In the genomic region with DNA sequence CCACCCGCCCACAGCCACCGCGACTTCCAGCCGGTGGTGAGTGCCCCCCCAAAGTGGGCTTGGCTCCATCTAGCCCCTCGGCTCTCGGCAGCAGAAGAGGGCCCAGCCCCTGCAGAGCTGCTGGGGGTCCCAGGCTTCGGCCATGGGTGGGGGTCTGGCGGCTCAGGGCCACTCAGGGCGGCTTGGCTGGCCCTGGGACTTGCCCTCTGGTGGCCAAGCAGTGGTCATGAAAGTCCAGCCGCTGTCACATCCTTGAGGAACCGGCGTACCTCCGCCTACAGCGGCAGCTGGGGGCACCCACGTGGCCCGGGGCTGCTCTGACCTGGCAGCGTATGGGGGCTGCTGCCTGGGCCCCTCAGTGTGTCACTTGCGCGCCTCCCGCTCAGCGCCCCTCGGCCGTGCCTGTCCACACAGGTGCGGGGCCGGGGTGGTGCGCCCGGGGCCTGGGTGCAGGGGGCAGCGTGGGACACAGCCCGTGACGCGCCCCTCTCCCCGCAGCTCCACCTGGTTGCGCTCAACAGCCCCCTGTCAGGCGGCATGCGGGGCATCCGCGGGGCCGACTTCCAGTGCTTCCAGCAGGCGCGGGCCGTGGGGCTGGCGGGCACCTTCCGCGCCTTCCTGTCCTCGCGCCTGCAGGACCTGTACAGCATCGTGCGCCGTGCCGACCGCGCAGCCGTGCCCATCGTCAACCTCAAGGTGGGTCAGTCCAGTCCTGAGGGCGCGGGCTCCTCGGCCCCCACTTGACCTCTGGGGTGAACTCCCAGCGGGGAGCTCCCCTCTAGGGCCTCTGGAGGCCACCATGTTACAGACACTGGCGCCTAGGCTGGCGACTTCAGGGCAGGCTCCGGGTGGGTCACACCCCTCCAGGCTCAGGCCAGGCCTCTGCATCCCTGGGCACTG, we compare ENCODE assay signal across 14 cellular contexts. TPM values are rescaled to one million over a fixed set of nuclear protein-coding genes. Genes with fewer than 3 reads are reported as not detected.
DNase-seq lines count a peak whose midpoint lies in the region; ATAC-seq and TF ChIP-seq lines count a peak whose summit lies in the region.
"Had no signal": no experiment of that assay in that cellular context is flagged by ENCODE, and none has a peak within 500 bp of the region (broad histone marks: within the 10 kb centered on the region; RNA-seq: fewer than 3 reads in every experiment).

No MANE protein-coding gene starts in this region.

- peaks cover 0 to 30% of the 10 kb centered on the region in 2 experiments; a peak in 2 of 3 replicates for H3K36me3 ChIP-seq in HEK293 (ENCODE audit: control insufficient read depth in 2 of 2, insufficient read depth in 1 of 2, low read length in 2 of 2)
- peaks cover 0 to 79% (median 35%) of the 10 kb centered on the region in 6 donors for H3K36me3 ChIP-seq in spleen
- no peaks in the 10 kb centered on the region for H3K36me3 ChIP-seq in mammary epithelial cell (ENCODE audit: insufficient read depth, low read length)

- POLR2A ChIA-PET in HEK293 (lab: Yijun Ruan, JAX), result no interaction called here
- POLR2A ChIA-PET in WTC11 (lab: Charles Lee), result no interaction called here

- no peaks in the 10 kb centered on the region for H3K79me2 ChIP-seq in mammary epithelial cell (ENCODE audit: insufficient read depth, low read length)

- H3K9me3 ChIP-seq in HEK293 (ENCODE audit: control insufficient read depth, insufficient read depth, low read depth, low read length), result no peaks in the 10 kb centered on the region
- H3K9me3 ChIP-seq in spleen, result no peaks in the 10 kb centered on the region
- no peaks in the 10 kb centered on the region for H3K9me3 ChIP-seq in mammary epithelial cell (replicated peaks; ENCODE audit: insufficient read depth, low read length)
- H3K9me3 ChIP-seq: esophagus squamous epithelium, heart right ventricle had no signal

- H3K4me3 Mint-ChIP-seq in WTC11, result no peak overlapping the region
- H3K4me3 Mint-ChIP-seq: activated B cell treated with CpG ODN at 0.5 μM for 24 hours had no signal

- BruUV-seq in mammary epithelial cell (replicated peaks; lab: Mats Ljungman, UMichigan), result no TSS peak

- intact Hi-C loops in spleen (cut with DNase I; ENCODE audit: low total_unique reads) (no loop called here), mammary epithelial cell (cut with micrococcal nuclease) (no loop called here)

- ATAC-seq in WTC11, result peak; percentile 7; the same call in 1 of the 2 replicates
- ATAC-seq: heart right ventricle had no signal

- dilution Hi-C loops in mammary epithelial cell (cut with HindIII; ENCODE audit: low sequenced_read_pairs), result no loop called here

- no peak overlapping the region for H2AFZ ChIP-seq in mammary epithelial cell (ENCODE audit: low read depth, low read length)

- H3K27me3 Mint-ChIP-seq in WTC11 (ENCODE audit: low read depth), result no peaks in the 10 kb centered on the region; the same call in 1 of the 2 replicates
- H3K27me3 Mint-ChIP-seq: activated B cell treated with CpG ODN at 0.5 μM for 24 hours had no signal

- TF ChIP-seq POLR2A in spleen (IDR thresholded peaks at IDR 0.05), result no peak

- no peaks in the 10 kb centered on the region for H3K4me1 Mint-ChIP-seq in WTC11
- H3K4me1 Mint-ChIP-seq: activated B cell treated with CpG ODN at 0.5 μM for 24 hours had no signal

- H3K9ac ChIP-seq in mammary epithelial cell (ENCODE audit: insufficient read depth, low read length), result no peak overlapping the region

- no peak for TF ChIP-seq CTCF in HEK293 (tag by site-specific recombination; IDR thresholded peaks at IDR 0.05)
- no peak; the same call in 1 of the 2 replicates for TF ChIP-seq CTCF in WTC11 (IDR thresholded peaks at IDR 0.05)
- TF ChIP-seq CTCF in spleen (IDR thresholded peaks at IDR 0.05 in 8 of 11, conservative IDR thresholded peaks at IDR 0.05 in 3 of 11), result no peak
- TF ChIP-seq CTCF in mammary epithelial cell (conservative IDR thresholded peaks at IDR 0.05 in 1 of 2, IDR thresholded peaks at IDR 0.05 in 1 of 2; ENCODE audit: extremely low read depth in 1 of 2, insufficient read depth in 1 of 2, low read depth in 1 of 2, low read length in 2 of 2), result no peak
- TF ChIP-seq CTCF in GM13976 (IDR thresholded peaks at IDR 0.05; ENCODE audit: borderline replicate concordance, control extremely low read depth, extremely low read depth, insufficient read depth, missing control alignments), result no peak

- H3K27ac ChIP-seq in HEK293 (ENCODE audit: extremely low read depth, low read depth, low read length), result no peak overlapping the region
- no peak overlapping the region for H3K27ac ChIP-seq in spleen
- H3K27ac ChIP-seq in mammary epithelial cell (ENCODE audit: insufficient read depth, low read depth, low read length), result no peak overlapping the region
- H3K27ac ChIP-seq: esophagus squamous epithelium, heart right ventricle had no signal

- in situ Hi-C loops in mammary epithelial cell (cut with MboI; ENCODE audit: low sequenced_read_pairs in 2 of 2) (no loop called here), GM13976 (cut with MboI; ENCODE audit: low sequenced_read_pairs, unreplicated experiment) (no loop called here)

- H4K20me1 ChIP-seq in mammary epithelial cell (ENCODE audit: insufficient read depth, low read length), result peaks cover 4% of the 10 kb centered on the region

- no peak overlapping the region for H3K4me2 ChIP-seq in mammary epithelial cell (ENCODE audit: insufficient read depth, low read depth, low read length)

- 93 to 97% (median 94%) methylated on average over 27 to 61 of the region's 61 CpGs for WGBS in spleen, 5 donors
- WGBS in mammary epithelial cell (ENCODE audit: low coverage, missing lambda C conversion rate), result 96% methylated on average over 17 of the region's 61 CpGs

- H3K27me3 ChIP-seq in spleen (replicated peaks in 1 of 7) (no peaks in the 10 kb centered on the region), mammary epithelial cell (ENCODE audit: insufficient read depth, low read length) (no peaks in the 10 kb centered on the region)
- H3K27me3 ChIP-seq: esophagus squamous epithelium, heart right ventricle had no signal

- H3K4me1 ChIP-seq in HEK293 (ENCODE audit: control insufficient read depth, insufficient read depth, low read length) (no peaks in the 10 kb centered on the region), spleen (peaks cover 0 to 16% (median 0%) of the 10 kb centered on the region in 6 donors), mammary epithelial cell (ENCODE audit: insufficient read depth, low read length) (no peaks in the 10 kb centered on the region)
- H3K4me1 ChIP-seq: heart right ventricle had no signal

- H3K9me3 Mint-ChIP-seq in WTC11, result no peaks in the 10 kb centered on the region
- H3K9me3 Mint-ChIP-seq: activated B cell treated with CpG ODN at 0.5 μM for 24 hours had no signal

- DNase-seq in WTC11 (ENCODE audit: low spot score) (no peak), iPS-NIHi11 (ENCODE audit: low spot score) (peak; percentile 66), spleen (peak; percentile 77), mammary epithelial cell (no peak), amygdala (lab: John Stamatoyannopoulos, UW) (no peak), GM13976 (ENCODE audit: low spot score) (no peak)
- DNase-seq: activated B cell treated with CpG ODN at 0.5 μM for 24 hours, C1 segment of cervical spinal cord, DMS153, esophagus squamous epithelium, NCI-H2029 treated with DMSO at 0.1 percent for 48 hours, NCI-H526 treated with DMSO at 0.1 percent for 48 hours had no signal

- H3K4me3 ChIP-seq in HEK293 (ENCODE audit: low read depth, low read length) (no peak overlapping the region), spleen (no peak overlapping the region), mammary epithelial cell (replicated peaks in 1 of 3; ENCODE audit: insufficient read depth in 1 of 3, low read depth in 2 of 3, low read length in 3 of 3) (no peak overlapping the region)
- H3K4me3 ChIP-seq: esophagus squamous epithelium, heart right ventricle had no signal

- CTCF ChIA-PET in HEK293 (lab: Yijun Ruan, JAX) (interaction anchor here (1.4 kb wide), 1 partner anchor 31 kb away, joined by 3 read pairs; no protein-coding TSS in a partner anchor), WTC11 (lab: Charles Lee) (interaction anchor here (1.4 kb wide), 1 partner anchor 201 kb away, joined by 4 read pairs; no protein-coding TSS in a partner anchor), mammary epithelial cell (lab: Charles Lee; ENCODE audit: low non-redundant PET) (no interaction called here)

- H3K27ac Mint-ChIP-seq in WTC11, result no peak overlapping the region
- H3K27ac Mint-ChIP-seq: activated B cell treated with CpG ODN at 0.5 μM for 24 hours had no signal

- peaks cover 8% of the 10 kb centered on the region for H3K36me3 Mint-ChIP-seq in WTC11

TF ChIP-seq in HEK293, 187 proteins besides CTCF, POLR2A, EP300 and RAD21:
- no peak for TF ChIP-seq SALL2 (tag by site-specific recombination; IDR thresholded peaks at IDR 0.05; ENCODE audit: borderline replicate concordance)
- no peak for TF ChIP-seq ZNF514 (tag by site-specific recombination; IDR thresholded peaks at IDR 0.05)
- 0 out of 2 replicates have a peak, but pooled peaks have one; percentile 9 for TF ChIP-seq ZNF202 (tag by site-specific recombination; IDR thresholded peaks at IDR 0.05; ENCODE audit: borderline replicate concordance)

TF ChIP-seq in WTC11, 78 proteins besides CTCF, POLR2A, EP300 and RAD21:
- 0 out of 2 replicates have a peak, but pooled peaks have one; percentile 27 for TF ChIP-seq RELA (CRISPR knock-in tag; IDR thresholded peaks at IDR 0.05; ENCODE audit: borderline replicate concordance)
- TF ChIP-seq ZNF317 (CRISPR knock-in tag; IDR thresholded peaks at IDR 0.05; ENCODE audit: borderline replicate concordance, low read depth), result no peak

RNA-seq across cellular contexts. Expression of a gene that starts 32.4 kb away (rescaled TPM):
- total RNA-seq in WTC11 (2021) (27.7 to 29.8 TPM (median 28.3 TPM) in 3 replicates), spleen (10 to 100 TPM; 21.6 to 52.8 (median 35.0) TPM), mammary epithelial cell (10 to 100 TPM in 1 of 2 donors, 1 to 10 TPM in 1; 3.7 to 15.6 TPM)
- polyA plus RNA-seq in spleen (10 to 100 TPM in 2 of 3 donors, 1 to 10 TPM in 1; 7.5 to 17.6 (median 13.3) TPM), mammary epithelial cell (10.7 TPM)
- 8.7 TPM for polyA minus RNA-seq in mammary epithelial cell

Comparison
In these comparisons a context has a peak if more than half of its experiments do, and no peak if none do; other contexts are left out.
1. DNase-seq: peak in iPS-NIHi11 (single experiment) and spleen (single experiment); none in WTC11 (single experiment), mammary epithelial cell (single experiment), amygdala (0 of 56) and GM13976 (single experiment).